In the genomic region with DNA sequence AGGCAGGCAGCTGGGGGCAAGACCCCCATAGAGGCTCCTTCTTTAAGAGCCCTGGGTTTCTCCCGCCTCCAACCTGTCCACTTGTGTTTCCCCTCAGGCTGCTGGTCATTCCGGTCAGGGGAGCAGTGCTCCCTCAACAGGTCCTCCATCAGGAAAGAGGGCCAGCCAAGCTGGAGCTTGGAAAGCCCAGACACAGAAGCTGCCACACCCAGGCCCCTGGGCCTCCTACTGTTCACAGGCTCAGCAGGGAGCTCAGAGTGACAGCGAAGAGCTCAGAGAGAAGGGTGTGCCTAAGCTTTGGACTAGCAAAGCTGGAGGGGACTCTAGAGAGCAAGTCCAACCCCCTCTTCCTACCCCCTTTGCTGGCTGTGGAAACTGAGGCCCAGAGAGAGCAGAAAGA, we compare ENCODE assay signal across 22 cellular contexts. TPM values are rescaled to one million over a fixed set of nuclear protein-coding genes. Genes with fewer than 3 reads are reported as not detected.
DNase-seq lines count a peak whose midpoint lies in the region; ATAC-seq and TF ChIP-seq lines count a peak whose summit lies in the region.
"Had no signal": no experiment of that assay in that cellular context is flagged by ENCODE, and none has a peak within 500 bp of the region (broad histone marks: within the 10 kb centered on the region; RNA-seq: fewer than 3 reads in every experiment).

No MANE protein-coding gene starts in this region.

- H3K4me3 ChIP-seq in epithelial cell of esophagus (ENCODE audit: low read length), result no peak overlapping the region
- H3K4me3 ChIP-seq: SK-N-MC had no signal

- TF ChIP-seq CTCF in epithelial cell of esophagus (IDR thresholded peaks at IDR 0.05; ENCODE audit: insufficient read depth, low read depth, low read length, missing control alignments), result no peak

- no peak for ATAC-seq in GM21381 (IDR thresholded peaks at IDR 0.05; ENCODE audit: unreplicated experiment)
- ATAC-seq: HepG2, Panc1 had no signal

- no peak overlapping the region for H3K27ac ChIP-seq in substantia nigra (ENCODE audit: low read depth, low read length, poor library complexity, severe bottlenecking)
- H3K27ac ChIP-seq: SK-N-MC had no signal

- intact Hi-C loops in posterior vena cava (cut with DNase I), result no loop called here

- DNase-seq in ELF-1 (ENCODE audit: low read depth, low spot score), result peak; percentile 52
- peak; percentile 22 for DNase-seq in NCI-H146 treated with DMSO at 0.1 percent for 48 hours (lab: John Stamatoyannopoulos, UW; ENCODE audit: unreplicated experiment)
- DNase-seq in epithelial cell of esophagus (ENCODE audit: low read depth), result peak; percentile 50
- peak; percentile 58 for DNase-seq in posterior vena cava (ENCODE audit: low spot score)
- no peak for DNase-seq in substantia nigra (lab: John Stamatoyannopoulos, UW)
- no peak for DNase-seq in OCI-M2 (lab: John Stamatoyannopoulos, UW; ENCODE audit: unreplicated experiment)
- DNase-seq in NCI-H1694 (lab: John Stamatoyannopoulos, UW), result no peak
- DNase-seq: ACHN, AML-193, Caco-2, DMS153, HCEC 1CT, MM.1S, NCI-H1105 treated with DMSO at 0.1 percent for 48 hours, NCI-H1930, NCI-H2171, NCI-H524, Right ventricle myocardium superior had no signal

RNA-seq across cellular contexts. Expression of gene CDCP2, which starts 10.3 kb away (rescaled TPM):
- under 1 TPM; 0.51 to 0.86 TPM for total RNA-seq in posterior vena cava
- total RNA-seq: Caco-2, HepG2, Right ventricle myocardium superior had no signal

RNA-seq across cellular contexts. Expression of gene CYB5RL, which starts 36.8 kb away (rescaled TPM):
- total RNA-seq in posterior vena cava, result 1 to 10 TPM; 5.0 to 6.7 TPM

RNA-seq across cellular contexts. Expression of gene MRPL37, which starts 36.9 kb away (rescaled TPM):
- total RNA-seq in posterior vena cava, result 10 to 100 TPM; 40.9 to 41.9 TPM

Comparison
In these comparisons a context has a peak if more than half of its experiments do, and no peak if none do; other contexts are left out.
1. DNase-seq: peak in ELF-1 (single experiment), NCI-H146 treated with DMSO at 0.1 percent for 48 hours (single experiment), epithelial cell of esophagus (single experiment) and posterior vena cava (single experiment); none in substantia nigra (0 of 49), OCI-M2 (single experiment) and NCI-H1694 (single experiment).